ENCODE assay signal across 8 cellular contexts in the genomic region with DNA sequence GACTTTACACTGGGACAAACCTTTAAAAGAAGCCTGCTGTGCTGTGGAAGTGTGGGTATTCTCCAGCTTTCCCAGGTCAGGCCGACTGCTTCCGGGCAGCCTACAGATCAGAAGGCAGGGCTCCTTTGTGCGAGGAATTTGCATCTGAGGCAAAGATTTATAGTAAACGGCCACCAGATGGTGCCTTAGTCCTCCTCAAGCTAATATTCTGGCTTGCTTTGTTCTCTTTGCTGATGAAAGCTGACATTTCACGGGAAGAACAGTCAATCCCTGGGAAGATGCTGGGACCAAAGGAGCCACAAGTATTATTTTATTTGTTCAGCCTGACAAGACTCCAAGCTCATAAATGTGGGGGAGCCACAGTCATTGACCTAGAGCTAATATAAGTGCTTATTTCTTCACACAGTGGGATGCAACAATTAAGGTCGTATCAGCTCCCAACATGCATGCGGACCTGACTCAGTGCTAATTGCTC.
DNase-seq lines count a peak whose midpoint lies in the region; ATAC-seq and TF ChIP-seq lines count a peak whose summit lies in the region.

No MANE protein-coding gene starts in this region.

- TF ChIP-seq CTCF in astrocyte of the spinal cord (IDR thresholded peaks at IDR 0.05; ENCODE audit: low read depth, low read length): peak; percentile 57

- peak; percentile 41 for DNase-seq in activated naive CD4-positive, alpha-beta T cell treated with Interleukin-2 at 50 U/mL for 16 hours
- DNase-seq in activated naive CD4-positive, alpha-beta T cell (lab: John Stamatoyannopoulos, UW): no peak
- DNase-seq in NCI-H128 (lab: John Stamatoyannopoulos, UW; ENCODE audit: unreplicated experiment): peak; percentile 22
- peak; percentile 85 for DNase-seq in astrocyte of the spinal cord (ENCODE audit: low read depth, low spot score)
- peak in 45 of 51 donors; percentile 4 to 81 (median 40) for DNase-seq in hypothalamus (lab: John Stamatoyannopoulos, UW)
- DNase-seq in sciatic nerve (ENCODE audit: low spot score): no peak

- intact Hi-C loops in sciatic nerve (cut with DNase I): loop anchor here (10.0 kb wide), 1 partner anchor 239 kb away; no protein-coding TSS in a partner anchor

- no peak overlapping the region for H3K4me3 ChIP-seq in astrocyte of the spinal cord (ENCODE audit: low read depth, low read length)

- in situ Hi-C loops in astrocyte of the spinal cord (cut with HindIII; ENCODE audit: low sequenced_read_pairs): no loop called here

- ATAC-seq in HG02798 (IDR thresholded peaks at IDR 0.05; ENCODE audit: poor library complexity, unreplicated experiment) (peak; percentile 73), SK-N-SH treated with all-trans-retinoic acid at 6 μM for 48 hours (peak; percentile 95), sciatic nerve (peak; percentile 84)

TF ChIP-seq in SK-N-SH treated with all-trans-retinoic acid at 6 μM for 48 hours, 23 proteins besides CTCF, POLR2A, EP300 and RAD21:
- TF ChIP-seq, protein P1, sequence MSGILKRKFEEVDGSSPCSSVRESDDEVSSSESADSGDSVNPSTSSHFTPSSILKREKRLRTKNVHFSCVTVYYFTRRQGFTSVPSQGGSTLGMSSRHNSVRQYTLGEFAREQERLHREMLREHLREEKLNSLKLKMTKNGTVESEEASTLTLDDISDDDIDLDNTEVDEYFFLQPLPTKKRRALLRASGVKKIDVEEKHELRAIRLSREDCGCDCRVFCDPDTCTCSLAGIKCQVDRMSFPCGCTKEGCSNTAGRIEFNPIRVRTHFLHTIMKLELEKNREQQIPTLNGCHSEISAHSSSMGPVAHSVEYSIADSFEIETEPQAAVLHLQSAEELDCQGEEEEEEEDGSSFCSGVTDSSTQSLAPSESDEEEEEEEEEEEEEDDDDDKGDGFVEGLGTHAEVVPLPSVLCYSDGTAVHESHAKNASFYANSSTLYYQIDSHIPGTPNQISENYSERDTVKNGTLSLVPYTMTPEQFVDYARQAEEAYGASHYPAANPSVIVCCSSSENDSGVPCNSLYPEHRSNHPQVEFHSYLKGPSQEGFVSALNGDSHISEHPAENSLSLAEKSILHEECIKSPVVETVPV (CRISPR knock-in tag; IDR thresholded peaks at IDR 0.05): no peak
- 0 out of 2 replicates have a peak, but pooled peaks have one; percentile 17 for TF ChIP-seq ZNF70 (CRISPR knock-in tag; IDR thresholded peaks at IDR 0.05)

Comparison
In these comparisons a context has a peak if more than half of its experiments do, and no peak if none do; other contexts are left out.
1. DNase-seq: peak in activated naive CD4-positive, alpha-beta T cell treated with Interleukin-2 at 50 U/mL for 16 hours (single experiment), NCI-H128 (single experiment), astrocyte of the spinal cord (single experiment) and hypothalamus (45 of 51); none in activated naive CD4-positive, alpha-beta T cell (0 of 4) and sciatic nerve (single experiment).
2. Peak in every context shown above with its lines, with median percentiles within 50 percentile points of each other: ATAC-seq.